ENCODE assay signal across 23 cellular contexts in the genomic region with DNA sequence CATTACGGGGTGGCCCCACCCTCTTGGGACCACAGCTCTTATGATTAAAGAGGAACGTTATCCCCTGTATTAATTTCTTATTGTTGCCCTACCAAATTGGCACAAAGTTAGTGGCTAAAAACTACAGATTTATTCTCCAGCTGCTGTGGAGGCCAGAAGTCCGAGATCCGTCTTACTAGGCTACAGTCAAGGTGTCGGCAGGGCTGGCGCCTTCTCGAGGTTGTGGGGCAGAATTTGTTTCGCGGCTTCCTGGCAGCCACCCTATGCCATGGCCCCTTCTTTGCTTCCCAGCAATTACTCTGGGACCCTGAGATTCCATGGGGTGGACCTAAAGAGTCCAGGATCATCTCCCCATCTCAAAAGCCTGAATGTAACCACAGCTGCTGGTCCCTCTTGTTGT.
DNase-seq lines count a peak whose midpoint lies in the region; ATAC-seq and TF ChIP-seq lines count a peak whose summit lies in the region.
"Had no signal": no experiment of that assay in that cellular context is flagged by ENCODE, and none has a peak within 500 bp of the region (broad histone marks: within the 10 kb centered on the region; RNA-seq: fewer than 3 reads in every experiment).

No MANE protein-coding gene starts in this region.

- no peak for TF ChIP-seq CTCF in natural killer cell (IDR thresholded peaks at IDR 0.05)
- no peak for TF ChIP-seq CTCF in WERI-Rb-1 (IDR thresholded peaks at IDR 0.05; ENCODE audit: low read depth, low read length)

- H3K27ac ChIP-seq in WERI-Rb-1, result no peak overlapping the region
- H3K27ac ChIP-seq: BLaER1, PC-9, RWPE1 had no signal

- no peaks in the 10 kb centered on the region for H3K9me3 ChIP-seq in WERI-Rb-1 (ENCODE audit: severe bottlenecking)
- H3K9me3 ChIP-seq: BLaER1, MG63 had no signal

- CTCF ChIA-PET in activated CD4-positive, alpha-beta T cell treated with anti-CD3 and anti-CD28 coated beads, Interleukin-2, amount 10 ng/mL, durations not matched to agents 7 days and 5 days (lab: Charles Lee), result interaction anchor here (0.9 to 2.2 kb wide), 2 partner anchors 8 to 30 kb away, joined by 3 to 7 read pairs; no protein-coding TSS in a partner anchor

- H3K4me3 ChIP-seq in WERI-Rb-1 (ENCODE audit: low read depth, low read length), result no peak overlapping the region
- H3K4me3 ChIP-seq: BLaER1, MG63, PC-9 had no signal

- POLR2A ChIA-PET in activated CD4-positive, alpha-beta T cell treated with anti-CD3 and anti-CD28 coated beads, Interleukin-2, amount 10 ng/mL, durations not matched to agents 7 days and 5 days (lab: Charles Lee), result no interaction called here

- no peaks in the 10 kb centered on the region for H3K9me3 Mint-ChIP-seq in activated CD4-positive, alpha-beta T cell treated with anti-CD3 and anti-CD28 coated beads, Interleukin-2, amount 10 ng/mL, durations not matched to agents 7 days and 5 days
- no peaks in the 10 kb centered on the region for H3K9me3 Mint-ChIP-seq in natural killer cell treated with Interleukin-12 subunit alpha and Interleukin-12 subunit beta and Interleukin-15 and Interleukin-18, amount 100 ng/mL, for 72 hours
- no peaks in the 10 kb centered on the region for H3K9me3 Mint-ChIP-seq in natural killer cell
- no peaks in the 10 kb centered on the region for H3K9me3 Mint-ChIP-seq in activated naive CD8-positive, alpha-beta T cell treated with anti-CD3 and anti-CD28 coated beads for 36 hours
- H3K9me3 Mint-ChIP-seq: CD8-positive, alpha-beta T cell had no signal

- intact Hi-C loops in natural killer cell (cut with micrococcal nuclease), result no loop called here

- no peak for ATAC-seq in natural killer cell treated with Interleukin-12 subunit alpha and Interleukin-12 subunit beta and Interleukin-15 and Interleukin-18, amount 100 ng/mL, for 72 hours
- ATAC-seq in natural killer cell, result no peak
- ATAC-seq: CD8-positive, alpha-beta T cell; HCT116 had no signal

- no peaks in the 10 kb centered on the region for H3K27me3 Mint-ChIP-seq in activated CD4-positive, alpha-beta T cell treated with anti-CD3 and anti-CD28 coated beads, Interleukin-2, amount 10 ng/mL, durations not matched to agents 7 days and 5 days
- no peaks in the 10 kb centered on the region for H3K27me3 Mint-ChIP-seq in natural killer cell treated with Interleukin-12 subunit alpha and Interleukin-12 subunit beta and Interleukin-15 and Interleukin-18, amount 100 ng/mL, for 72 hours
- no peaks in the 10 kb centered on the region for H3K27me3 Mint-ChIP-seq in natural killer cell (ENCODE audit: low read depth in 2 of 2)
- H3K27me3 Mint-ChIP-seq in activated naive CD8-positive, alpha-beta T cell treated with anti-CD3 and anti-CD28 coated beads for 36 hours, result no peaks in the 10 kb centered on the region

- peaks cover 90% of the 10 kb centered on the region for H3K4me1 Mint-ChIP-seq in activated CD4-positive, alpha-beta T cell treated with anti-CD3 and anti-CD28 coated beads, Interleukin-2, amount 10 ng/mL, durations not matched to agents 7 days and 5 days
- H3K4me1 Mint-ChIP-seq in natural killer cell treated with Interleukin-12 subunit alpha and Interleukin-12 subunit beta and Interleukin-15 and Interleukin-18, amount 100 ng/mL, for 72 hours (ENCODE audit: low read depth in 2 of 2), result peaks cover 34 to 73% of the 10 kb centered on the region in 2 donors
- peaks cover 18 to 26% of the 10 kb centered on the region in 2 donors for H3K4me1 Mint-ChIP-seq in natural killer cell
- peaks cover 28% of the 10 kb centered on the region for H3K4me1 Mint-ChIP-seq in activated naive CD8-positive, alpha-beta T cell treated with anti-CD3 and anti-CD28 coated beads for 36 hours

- no peaks in the 10 kb centered on the region for H3K27me3 ChIP-seq in WERI-Rb-1 (ENCODE audit: insufficient read depth, low read depth, severe bottlenecking)
- H3K27me3 ChIP-seq: BLaER1, MG63 had no signal

- no peaks in the 10 kb centered on the region for H3K36me3 ChIP-seq in WERI-Rb-1
- H3K36me3 ChIP-seq: BLaER1, MG63 had no signal

- H3K4me3 Mint-ChIP-seq in activated CD4-positive, alpha-beta T cell treated with anti-CD3 and anti-CD28 coated beads, Interleukin-2, amount 10 ng/mL, durations not matched to agents 7 days and 5 days, result peak overlapping the region; percentile 57
- H3K4me3 Mint-ChIP-seq in natural killer cell treated with Interleukin-12 subunit alpha and Interleukin-12 subunit beta and Interleukin-15 and Interleukin-18, amount 100 ng/mL, for 72 hours, result peak overlapping the region; percentile 80
- H3K4me3 Mint-ChIP-seq in natural killer cell, result no peak overlapping the region
- H3K4me3 Mint-ChIP-seq in activated naive CD8-positive, alpha-beta T cell treated with anti-CD3 and anti-CD28 coated beads for 36 hours, result no peak overlapping the region
- H3K4me3 Mint-ChIP-seq: CD8-positive, alpha-beta T cell had no signal

- H3K27ac Mint-ChIP-seq in activated CD4-positive, alpha-beta T cell treated with anti-CD3 and anti-CD28 coated beads, Interleukin-2, amount 10 ng/mL, durations not matched to agents 7 days and 5 days, result peak overlapping the region; percentile 72
- peak overlapping the region; percentile 84 to 96 for H3K27ac Mint-ChIP-seq in natural killer cell treated with Interleukin-12 subunit alpha and Interleukin-12 subunit beta and Interleukin-15 and Interleukin-18, amount 100 ng/mL, for 72 hours
- H3K27ac Mint-ChIP-seq in natural killer cell, result no peak overlapping the region
- peak overlapping the region; percentile 54 for H3K27ac Mint-ChIP-seq in activated naive CD8-positive, alpha-beta T cell treated with anti-CD3 and anti-CD28 coated beads for 36 hours
- H3K27ac Mint-ChIP-seq: CD8-positive, alpha-beta T cell had no signal

- H3K36me3 Mint-ChIP-seq in activated CD4-positive, alpha-beta T cell treated with anti-CD3 and anti-CD28 coated beads, Interleukin-2, amount 10 ng/mL, durations not matched to agents 7 days and 5 days (ENCODE audit: low read depth), result peaks cover 11% of the 10 kb centered on the region
- H3K36me3 Mint-ChIP-seq in natural killer cell treated with Interleukin-12 subunit alpha and Interleukin-12 subunit beta and Interleukin-15 and Interleukin-18, amount 100 ng/mL, for 72 hours, result no peaks in the 10 kb centered on the region
- no peaks in the 10 kb centered on the region for H3K36me3 Mint-ChIP-seq in natural killer cell
- no peaks in the 10 kb centered on the region for H3K36me3 Mint-ChIP-seq in activated naive CD8-positive, alpha-beta T cell treated with anti-CD3 and anti-CD28 coated beads for 36 hours

- DNase-seq in activated CD4-positive, alpha-beta T cell treated with anti-CD3 and anti-CD28 coated beads, Interleukin-2, amount 10 ng/mL, durations not matched to agents 7 days and 5 days, result no peak
- DNase-seq in activated CD4-positive, alpha-beta T cell treated with anti-CD3 and anti-CD28 coated beads, Interleukin-2, amount 50 U/mL, for 4 hours, result no peak
- no peak for DNase-seq in natural killer cell treated with Interleukin-12 subunit alpha and Interleukin-12 subunit beta and Interleukin-15 and Interleukin-18, amount 100 ng/mL, for 72 hours (ENCODE audit: low spot score)
- no peak for DNase-seq in natural killer cell
- no peak for DNase-seq in activated naive CD8-positive, alpha-beta T cell treated with anti-CD3 and anti-CD28 coated beads for 36 hours
- no peak for DNase-seq in WERI-Rb-1
- DNase-seq in 8988T, result no peak
- DNase-seq: Calu3; CD8-positive, alpha-beta T cell; DMS53; EL; GOT3; Kasumi-1; MG63; NCI-H1048; NCI-H1436; NCI-H1930; NCI-H345; NCI-H526; PC-9 had no signal

Comparison
In these comparisons a context has a peak if more than half of its experiments do, and no peak if none do; other contexts are left out.
1. H3K27ac Mint-ChIP-seq: peak in activated CD4-positive, alpha-beta T cell treated with anti-CD3 and anti-CD28 coated beads, Interleukin-2, amount 10 ng/mL, durations not matched to agents 7 days and 5 days (single experiment), natural killer cell treated with Interleukin-12 subunit alpha and Interleukin-12 subunit beta and Interleukin-15 and Interleukin-18, amount 100 ng/mL, for 72 hours (2 of 2) and activated naive CD8-positive, alpha-beta T cell treated with anti-CD3 and anti-CD28 coated beads for 36 hours (single experiment); none in natural killer cell (0 of 2).
2. H3K4me3 Mint-ChIP-seq: peak in activated CD4-positive, alpha-beta T cell treated with anti-CD3 and anti-CD28 coated beads, Interleukin-2, amount 10 ng/mL, durations not matched to agents 7 days and 5 days (single experiment) and natural killer cell treated with Interleukin-12 subunit alpha and Interleukin-12 subunit beta and Interleukin-15 and Interleukin-18, amount 100 ng/mL, for 72 hours (single experiment); none in natural killer cell (single experiment) and activated naive CD8-positive, alpha-beta T cell treated with anti-CD3 and anti-CD28 coated beads for 36 hours (single experiment).